1 cellular context compared by ENCODE assay signal in the genomic region with DNA sequence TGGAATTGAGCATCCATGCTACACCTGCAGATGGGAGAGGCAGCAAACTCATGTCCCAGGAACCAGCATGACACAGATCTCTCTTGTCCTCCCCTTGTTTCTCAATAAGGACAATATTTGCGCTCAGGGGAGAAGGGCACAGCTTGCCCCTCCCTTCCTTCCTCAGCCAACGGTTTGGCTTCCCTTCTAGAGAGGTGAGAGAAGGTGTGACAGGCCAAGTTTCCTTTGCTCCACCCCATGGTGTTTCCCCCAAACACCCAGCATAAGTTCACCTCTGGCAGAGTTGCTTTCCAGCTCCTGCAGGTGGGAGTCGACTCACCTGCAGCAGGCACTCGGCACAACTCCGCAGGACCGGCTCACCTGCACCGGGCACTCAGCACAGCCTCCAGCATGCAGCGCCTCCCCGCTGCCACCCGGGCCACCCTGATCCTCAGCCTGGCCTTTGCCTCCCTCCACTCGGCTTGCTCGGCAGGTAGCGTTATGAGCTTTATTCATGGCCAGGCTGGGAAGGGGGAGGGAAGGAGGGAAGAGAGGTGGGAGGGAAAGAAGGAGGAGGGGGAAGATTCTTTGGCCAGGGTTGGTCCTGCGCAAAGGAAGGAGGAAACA.
TF ChIP-seq lines count a peak whose summit lies in the region.

A gene (minus strand): TSS at position 482 of the 606 bp plus-strand sequence. CDS start 26,949 bp downstream, outside the sequence.
A gene with protein sequence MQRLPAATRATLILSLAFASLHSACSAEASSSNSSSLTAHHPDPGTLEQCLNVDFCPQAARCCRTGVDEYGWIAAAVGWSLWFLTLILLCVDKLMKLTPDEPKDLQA (plus strand): TSS at position 280 of the 606 bp plus-strand sequence. CDS start 111 bp downstream, at position 391.

TF ChIP-seq in HepG2, 621 proteins besides CTCF, POLR2A, EP300 and RAD21:
- TF ChIP-seq ZNF776 (CRISPR knock-in tag; IDR thresholded peaks at IDR 0.05) (no peak), MAFG (CRISPR knock-in tag; IDR thresholded peaks at IDR 0.05) (no peak), ZSCAN22 (CRISPR knock-in tag; IDR thresholded peaks at IDR 0.05) (no peak), SMARCC2 (IDR thresholded peaks at IDR 0.05) (no peak), ZNF572 (CRISPR knock-in tag; IDR thresholded peaks at IDR 0.05) (no peak), PCBP1 (IDR thresholded peaks at IDR 0.05; ENCODE audit: borderline replicate concordance, low read depth, low read length) (no peak), ZNF567 (CRISPR knock-in tag; IDR thresholded peaks at IDR 0.05; ENCODE audit: borderline replicate concordance) (no peak), ZNF143 (CRISPR knock-in tag; IDR thresholded peaks at IDR 0.05) (no peak)
- TF ChIP-seq, protein P1, sequence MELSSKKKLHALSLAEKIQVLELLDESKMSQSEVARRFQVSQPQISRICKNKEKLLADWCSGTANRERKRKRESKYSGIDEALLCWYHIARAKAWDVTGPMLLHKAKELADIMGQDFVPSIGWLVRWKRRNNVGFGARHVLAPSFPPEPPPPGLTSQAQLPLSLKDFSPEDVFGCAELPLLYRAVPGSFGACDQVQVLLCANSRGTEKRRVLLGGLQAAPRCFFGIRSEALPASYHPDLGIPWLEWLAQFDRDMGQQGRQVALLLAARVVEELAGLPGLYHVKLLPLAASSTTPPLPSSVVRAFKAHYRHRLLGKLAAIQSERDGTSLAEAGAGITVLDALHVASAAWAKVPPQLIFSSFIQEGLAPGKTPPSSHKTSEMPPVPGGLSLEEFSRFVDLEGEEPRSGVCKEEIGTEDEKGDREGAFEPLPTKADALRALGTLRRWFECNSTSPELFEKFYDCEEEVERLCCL (CRISPR knock-in tag; IDR thresholded peaks at IDR 0.05; ENCODE audit: borderline replicate concordance): no peak
- TF ChIP-seq, protein P2, sequence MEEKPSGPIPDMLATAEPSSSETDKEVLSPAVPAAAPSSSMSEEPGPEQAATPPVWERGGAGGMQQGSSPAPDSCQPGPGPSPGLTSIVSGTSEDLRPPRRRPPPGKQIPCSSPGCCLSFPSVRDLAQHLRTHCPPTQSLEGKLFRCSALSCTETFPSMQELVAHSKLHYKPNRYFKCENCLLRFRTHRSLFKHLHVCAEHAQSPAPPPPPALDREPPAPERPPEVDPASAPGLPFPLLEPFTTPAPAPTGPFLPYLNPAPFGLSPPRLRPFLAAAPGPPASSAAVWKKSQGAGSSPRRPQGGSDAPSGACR (CRISPR knock-in tag; IDR thresholded peaks at IDR 0.05): no peak
